ENCODE assay signal across 8 cellular contexts in the genomic region with DNA sequence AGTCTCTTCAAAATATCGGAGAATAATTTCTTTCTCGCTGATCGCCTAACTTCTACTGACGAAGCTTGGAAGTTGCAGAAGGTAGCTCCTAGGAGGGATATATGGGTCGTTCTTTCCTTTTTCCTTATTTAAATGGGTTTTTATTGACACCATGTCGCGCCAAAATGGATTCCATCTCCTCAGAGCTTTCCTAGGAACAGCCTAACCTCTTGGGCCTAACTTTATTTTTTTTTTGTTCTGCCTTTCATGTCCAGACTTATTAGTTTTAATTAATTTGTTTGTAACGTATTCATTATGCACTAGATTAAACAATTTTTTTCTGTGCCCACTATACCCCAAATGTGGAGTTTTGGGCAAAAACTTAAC.
DNase-seq lines count a peak whose midpoint lies in the region; ATAC-seq and TF ChIP-seq lines count a peak whose summit lies in the region.

No MANE protein-coding gene starts in this region.

- H4K20me1 ChIP-seq in H9 (ENCODE audit: control insufficient read depth, insufficient read depth, insufficient read length): no peaks in the 10 kb centered on the region

- H2AFZ ChIP-seq in H9 (ENCODE audit: low read length): no peak overlapping the region

- H2BK15ac ChIP-seq in H9 (ENCODE audit: low read depth, low read length): no peak overlapping the region

- H3K9ac ChIP-seq in H9 (ENCODE audit: extremely low read depth, insufficient read length, low read length) (peak overlapping the region; percentile 100), iPS-15b (ENCODE audit: low read depth, low read length) (peak overlapping the region; percentile 99), stomach smooth muscle (ENCODE audit: low read length in 2 of 2) (peak overlapping the region; percentile 76 to 98)

- H4K5ac ChIP-seq in H9 (ENCODE audit: insufficient read length, low read depth, low read length): peak overlapping the region; percentile 84

- H2BK20ac ChIP-seq in H9 (ENCODE audit: low read depth, low read length, poor library complexity, severe bottlenecking): no peak overlapping the region

- H4K8ac ChIP-seq in H9 (replicated peaks; ENCODE audit: insufficient read length, low read depth, low read length): peak overlapping the region; percentile 74

- no peak overlapping the region for H2BK120ac ChIP-seq in H9 (ENCODE audit: low read depth, low read length, poor library complexity, severe bottlenecking)

- H3K14ac ChIP-seq in H9 (ENCODE audit: insufficient read depth, low read length): peak overlapping the region; percentile 100; the same call in 1 of the 2 replicates

- no peaks in the 10 kb centered on the region for H3K79me1 ChIP-seq in H9 (ENCODE audit: insufficient read depth, low read depth, low read length, poor library complexity, severe bottlenecking)

- H3K27me3 Mint-ChIP-seq in H9 (ENCODE audit: low read depth): no peaks in the 10 kb centered on the region
- no peaks in the 10 kb centered on the region for H3K27me3 Mint-ChIP-seq in activated T-helper 17 cell treated with anti-CD3 and anti-CD28 coated beads, Interleukin-2, amount 50 U/mL, for 72 hours

- peak overlapping the region; percentile 58 for H3K27ac ChIP-seq in H9 (ENCODE audit: insufficient read length, low read depth, low read length)
- H3K27ac ChIP-seq in stomach smooth muscle (ENCODE audit: low read length): peak overlapping the region; percentile 80

- peaks cover 21 to 24% of the 10 kb centered on the region in 2 experiments for H3K4me1 Mint-ChIP-seq in H9
- H3K4me1 Mint-ChIP-seq in activated T-helper 17 cell treated with anti-CD3 and anti-CD28 coated beads, Interleukin-2, amount 50 U/mL, for 72 hours: peaks cover 4% of the 10 kb centered on the region

- peak overlapping the region; percentile 96 for H3K56ac ChIP-seq in H9 (ENCODE audit: insufficient read length, low read depth, low read length)

- H3K4me1 ChIP-seq in H9 (ENCODE audit: insufficient read depth, low read length): no peaks in the 10 kb centered on the region
- H3K4me1 ChIP-seq in iPS-15b (ENCODE audit: control insufficient read depth, insufficient read depth, low read length): no peaks in the 10 kb centered on the region
- peaks cover 6% of the 10 kb centered on the region for H3K4me1 ChIP-seq in stomach smooth muscle (ENCODE audit: control insufficient read depth, insufficient read depth, low read length)

- H3T11ph ChIP-seq in H9 (ENCODE audit: low read length): peak overlapping the region; percentile 81

- H3K4me2 ChIP-seq in H9 (ENCODE audit: insufficient read depth, insufficient read length, low read length): peak overlapping the region; percentile 57

- H3K27me3 ChIP-seq in H9 (ENCODE audit: insufficient read depth, low read length): no peaks in the 10 kb centered on the region
- no peaks in the 10 kb centered on the region for H3K27me3 ChIP-seq in iPS-15b (ENCODE audit: control insufficient read depth, insufficient read depth, low read length)
- H3K27me3 ChIP-seq in stomach smooth muscle (ENCODE audit: control insufficient read depth in 1 of 2, insufficient read depth in 2 of 2, low read length in 2 of 2): no peaks in the 10 kb centered on the region

- H4K91ac ChIP-seq in H9 (ENCODE audit: insufficient read length, low read depth, low read length): no peak overlapping the region

- H3K23me2 ChIP-seq in H9 (ENCODE audit: insufficient read length, low read depth, low read length, poor library complexity, severe bottlenecking): no peaks in the 10 kb centered on the region

- peak overlapping the region; percentile 32; the same call in 1 of the 2 replicates for H3K4ac ChIP-seq in H9 (ENCODE audit: low read depth, low read length)

- H3K4me3 ChIP-seq in AG09309 (ENCODE audit: control insufficient read depth, low read depth, low read length) (peak overlapping the region; percentile 78), iPS-15b (ENCODE audit: low read depth, low read length) (peak overlapping the region; percentile 98), stomach smooth muscle (ENCODE audit: low read length in 2 of 2) (peak overlapping the region; percentile 98 to 99)

- no peak overlapping the region for H2AK5ac ChIP-seq in H9 (ENCODE audit: insufficient read length, low read length)

- ATAC-seq in activated T-helper 17 cell treated with anti-CD3 and anti-CD28 coated beads, Interleukin-2, amount 50 U/mL, for 72 hours (replicated peaks): no peak
- no peak for ATAC-seq in GM21367 (IDR thresholded peaks at IDR 0.05; ENCODE audit: unreplicated experiment)
- ATAC-seq in HG03139 (IDR thresholded peaks at IDR 0.05; ENCODE audit: unreplicated experiment): no peak

- no peak overlapping the region for H2BK12ac ChIP-seq in H9 (ENCODE audit: insufficient read length, low read depth, low read length)

- DNase-seq in AG09309 (ENCODE audit: low read depth) (no peak), H9 (no peak), GM13976 (ENCODE audit: low spot score) (no peak)

- H2BK5ac ChIP-seq in H9 (ENCODE audit: insufficient read length, low read length): peak overlapping the region; percentile 94

- peaks cover 25 to 46% (median 45%) of the 10 kb centered on the region in 3 experiments for H3K36me3 Mint-ChIP-seq in H9 (ENCODE audit: insufficient read depth in 1 of 3, low read depth in 3 of 3)
- peaks cover 39% of the 10 kb centered on the region for H3K36me3 Mint-ChIP-seq in activated T-helper 17 cell treated with anti-CD3 and anti-CD28 coated beads, Interleukin-2, amount 50 U/mL, for 72 hours (ENCODE audit: low read depth)

- no peak overlapping the region for H3K23ac ChIP-seq in H9 (ENCODE audit: insufficient read length, low read depth, low read length)

- peak overlapping the region; percentile 94 to 95 for H3K4me3 Mint-ChIP-seq in H9
- peak overlapping the region; percentile 93 for H3K4me3 Mint-ChIP-seq in activated T-helper 17 cell treated with anti-CD3 and anti-CD28 coated beads, Interleukin-2, amount 50 U/mL, for 72 hours

- H3K9me3 Mint-ChIP-seq in H9: no peaks in the 10 kb centered on the region; a peak in 1 of 5 replicates
- H3K9me3 Mint-ChIP-seq in activated T-helper 17 cell treated with anti-CD3 and anti-CD28 coated beads, Interleukin-2, amount 50 U/mL, for 72 hours: no peaks in the 10 kb centered on the region

- H3K79me2 ChIP-seq in H9 (ENCODE audit: insufficient read depth, low read length): peaks cover 21% of the 10 kb centered on the region

- in situ Hi-C loops in GM13976 (cut with MboI; ENCODE audit: low sequenced_read_pairs, unreplicated experiment): loop anchor here (25.0 kb wide), 1 partner anchor 107 kb away; no protein-coding TSS in a partner anchor

- H3K9me3 ChIP-seq in H9 (ENCODE audit: control insufficient read depth, low read depth, low read length) (no peaks in the 10 kb centered on the region), iPS-15b (ENCODE audit: control insufficient read depth, insufficient read depth, low read length) (no peaks in the 10 kb centered on the region), stomach smooth muscle (ENCODE audit: control insufficient read depth in 2 of 2, low read length in 2 of 2) (no peaks in the 10 kb centered on the region)

- H3K36me3 ChIP-seq in iPS-15b (ENCODE audit: control insufficient read depth, insufficient read depth, low read length): peaks cover 4% of the 10 kb centered on the region
- peaks cover 0 to 5% of the 10 kb centered on the region in 2 donors for H3K36me3 ChIP-seq in stomach smooth muscle (ENCODE audit: control insufficient read depth in 2 of 2, insufficient read depth in 2 of 2, low read length in 2 of 2)

- TF ChIP-seq CTCF in AG09309 (IDR thresholded peaks at IDR 0.05; ENCODE audit: control insufficient read depth, insufficient read depth, low read depth, low read length, missing control alignments) (no peak), H9 (conservative IDR thresholded peaks at IDR 0.05) (no peak), GM13976 (IDR thresholded peaks at IDR 0.05; ENCODE audit: borderline replicate concordance, control extremely low read depth, extremely low read depth, insufficient read depth, missing control alignments) (no peak)

- H3K27ac Mint-ChIP-seq in H9: peak overlapping the region; percentile 99 to 100 (median 100)
- H3K27ac Mint-ChIP-seq in activated T-helper 17 cell treated with anti-CD3 and anti-CD28 coated beads, Interleukin-2, amount 50 U/mL, for 72 hours: peak overlapping the region; percentile 98

- WGBS in H9 (ENCODE audit: extremely low coverage, insufficient read length, low lambda C conversion rate): no CpG with 5 or more reads among the region's 8 CpGs

- peak overlapping the region; percentile 99 for H3K18ac ChIP-seq in H9 (ENCODE audit: insufficient read length, low read depth, low read length)
